In genomic region chr15:70597945-70598344, GRCh38 we compare ENCODE assay signal across 20 cellular contexts.
DNase-seq lines count a peak whose midpoint lies in the region; ATAC-seq, FAIRE-seq and TF ChIP-seq lines count a peak whose summit lies in the region.
"Had no signal": no experiment of that assay in that cellular context is flagged by ENCODE, and none has a peak within 500 bp of the region (broad histone marks: within the 10 kb centered on the region; RNA-seq: fewer than 3 reads in every experiment).

No MANE protein-coding gene starts in this region.

- peaks cover 16% of the 10 kb centered on the region for H3K27me3 Mint-ChIP-seq in activated T-cell treated with anti-CD3 and anti-CD28 coated beads, Interleukin-2, amount 50 U/mL, for 4 hours (ENCODE audit: low read depth)
- H3K27me3 Mint-ChIP-seq: CD4-positive, alpha-beta T cell had no signal

- H3K4me2 ChIP-seq in A549 (peak overlapping the region; percentile 49; the same call in 1 of the 3 replicates), PC-3 (ENCODE audit: low read length) (no peak overlapping the region)
- H3K4me2 ChIP-seq: BLaER1 treated with 17β-estradiol and CSF1 and Interleukin-3, amounts not matched to agents 10 nM and 100 nM had no signal

- H3K4me1 ChIP-seq in A549 (peaks cover 20% of the 10 kb centered on the region), HEK293 (ENCODE audit: control insufficient read depth, insufficient read depth, low read length) (no peaks in the 10 kb centered on the region), esophagus muscularis mucosa (no peaks in the 10 kb centered on the region), PC-3 (ENCODE audit: insufficient read depth, low read length) (peaks cover 20% of the 10 kb centered on the region)
- H3K4me1 ChIP-seq: BLaER1 treated with 17β-estradiol and CSF1 and Interleukin-3, amounts not matched to agents 10 nM and 100 nM had no signal

- no peaks in the 10 kb centered on the region for H4K20me1 ChIP-seq in PC-3 (ENCODE audit: low read length)
- H4K20me1 ChIP-seq: BLaER1 treated with 17β-estradiol and CSF1 and Interleukin-3, amounts not matched to agents 10 nM and 100 nM had no signal

- peaks cover 27% of the 10 kb centered on the region for H3K9me3 Mint-ChIP-seq in activated T-cell treated with anti-CD3 and anti-CD28 coated beads, Interleukin-2, amount 50 U/mL, for 4 hours

- H3F3A ChIP-seq in PC-3 (ENCODE audit: low read length, unreplicated experiment): no peaks in the 10 kb centered on the region

- no peaks in the 10 kb centered on the region for H3K79me2 ChIP-seq in PC-3 (ENCODE audit: low read length)

- no peak for FAIRE-seq in A549 (lab: Jason Lieb, UNC)
- FAIRE-seq: A204.1, D721Med, G401.6, GM12891 had no signal

- DNase-seq in A549 (ENCODE audit: low read depth in 1 of 2, low spot score in 1 of 2) (no peak), esophagus muscularis mucosa (ENCODE audit: extremely low spot score) (peak; percentile 7), PC-3 (no peak), NCI-H128 (lab: John Stamatoyannopoulos, UW; ENCODE audit: unreplicated experiment) (no peak)
- no peak for DNase-seq in activated T-cell treated with anti-CD3 and anti-CD28 coated beads, Interleukin-2, amount 50 U/mL, for 4 hours
- DNase-seq: 8988T; AML-193; Caco-2; CD4-positive, alpha-beta T cell; CD8-positive, alpha-beta T cell; DMS79 treated with DMSO at 0.1 percent for 48 hours; GF-D8 had no signal

- TF ChIP-seq RAD21 in A549 (conservative IDR thresholded peaks at IDR 0.05 in 1 of 2, IDR thresholded peaks at IDR 0.05 in 1 of 2): no peak

- H3K27me3 ChIP-seq in esophagus muscularis mucosa (no peaks in the 10 kb centered on the region), PC-3 (ENCODE audit: low read length) (no peaks in the 10 kb centered on the region)
- H3K27me3 ChIP-seq: BLaER1 treated with 17β-estradiol and CSF1 and Interleukin-3, amounts not matched to agents 10 nM and 100 nM had no signal

- WGBS in A549 (ENCODE audit: missing lambda C conversion rate): 96% methylated on average over 3 of the region's 3 CpGs
- 92% methylated on average over 3 of the region's 3 CpGs for WGBS in esophagus muscularis mucosa

- H2AFZ ChIP-seq in PC-3 (ENCODE audit: low read length): no peak overlapping the region

- H3K9me3 ChIP-seq in A549: peaks cover 32% of the 10 kb centered on the region; the same call in 2 of the 3 replicates
- no peaks in the 10 kb centered on the region; the same call in 1 of the 2 replicates for H3K9me3 ChIP-seq in HEK293 (ENCODE audit: control insufficient read depth, insufficient read depth, low read depth, low read length)
- peaks cover 0 to 15% (median 5%) of the 10 kb centered on the region in 4 donors for H3K9me3 ChIP-seq in esophagus muscularis mucosa
- H3K9me3 ChIP-seq in PC-3 (ENCODE audit: low read length): 0 out of 2 replicates have a peak, but pooled peaks cover 6% of the 10 kb centered on the region

- no peak for TF ChIP-seq POLR2A in A549 (IDR thresholded peaks at IDR 0.05; ENCODE audit: low read length)
- TF ChIP-seq POLR2A in esophagus muscularis mucosa (IDR thresholded peaks at IDR 0.05; ENCODE audit: low read depth): no peak

- intact Hi-C loops in esophagus muscularis mucosa (cut with DNase I): no loop called here
- intact Hi-C loops in PC-3 (cut with micrococcal nuclease): no loop called here

- H3K9ac ChIP-seq in PC-3 (ENCODE audit: low read length): no peak overlapping the region
- H3K9ac ChIP-seq: BLaER1 treated with 17β-estradiol and CSF1 and Interleukin-3, amounts not matched to agents 10 nM and 100 nM had no signal

- no TSS peak for BruUV-seq in PC-3 (replicated peaks; lab: Mats Ljungman, UMichigan)

- ATAC-seq in A549 (no peak), PC-3 (no peak)
- no peak for ATAC-seq in activated T-cell treated with anti-CD3 and anti-CD28 coated beads, Interleukin-2, amount 50 U/mL, for 4 hours
- ATAC-seq: CD8-positive, alpha-beta T cell had no signal

- peaks cover 1% of the 10 kb centered on the region for H3K36me3 Mint-ChIP-seq in activated T-cell treated with anti-CD3 and anti-CD28 coated beads, Interleukin-2, amount 50 U/mL, for 4 hours (ENCODE audit: insufficient read depth)

- TF ChIP-seq CTCF in A549 (IDR thresholded peaks at IDR 0.05): no peak
- no peak for TF ChIP-seq CTCF in HEK293 (tag by site-specific recombination; IDR thresholded peaks at IDR 0.05)
- TF ChIP-seq CTCF in esophagus muscularis mucosa (IDR thresholded peaks at IDR 0.05): no peak
- no peak for TF ChIP-seq CTCF in PC-3 (conservative IDR thresholded peaks at IDR 0.05; ENCODE audit: low read depth, low read length)

- CTCF ChIA-PET in A549 (lab: Yijun Ruan, JAX): interaction anchor here (1.2 to 3.0 kb wide), 4 partner anchors 10 to 29 kb away, joined by 3 to 24 read pairs (median 12); no protein-coding TSS in a partner anchor
- CTCF ChIA-PET in HEK293 (lab: Yijun Ruan, JAX): no interaction called here
- CTCF ChIA-PET in PC-3 (lab: Charles Lee): no interaction called here

- no peak for TF ChIP-seq EP300 in A549 (IDR thresholded peaks at IDR 0.05)
- no peak for TF ChIP-seq EP300 in esophagus muscularis mucosa (IDR thresholded peaks at IDR 0.05)

- H3K36me3 ChIP-seq in HEK293 (ENCODE audit: control insufficient read depth in 2 of 2, insufficient read depth in 1 of 2, low read length in 2 of 2) (no peaks in the 10 kb centered on the region), esophagus muscularis mucosa (no peaks in the 10 kb centered on the region), PC-3 (ENCODE audit: low read depth, low read length) (no peaks in the 10 kb centered on the region)
- H3K36me3 ChIP-seq: BLaER1 treated with 17β-estradiol and CSF1 and Interleukin-3, amounts not matched to agents 10 nM and 100 nM had no signal

- peak overlapping the region; percentile 60 to 69; a peak in 3 of 6 replicates for H3K27ac ChIP-seq in A549
- H3K27ac ChIP-seq in HEK293 (ENCODE audit: extremely low read depth, low read depth, low read length): no peak overlapping the region
- no peak overlapping the region for H3K27ac ChIP-seq in esophagus muscularis mucosa (replicated peaks in 1 of 4)
- no peak overlapping the region for H3K27ac ChIP-seq in PC-3 (ENCODE audit: low read length)
- H3K27ac ChIP-seq: BLaER1 treated with 17β-estradiol and CSF1 and Interleukin-3, amounts not matched to agents 10 nM and 100 nM; C4-2B had no signal

- H3K9me2 ChIP-seq in PC-3 (replicated peaks; ENCODE audit: low read length): no peaks in the 10 kb centered on the region

- no peaks in the 10 kb centered on the region for H3K4me1 Mint-ChIP-seq in activated T-cell treated with anti-CD3 and anti-CD28 coated beads, Interleukin-2, amount 50 U/mL, for 4 hours (ENCODE audit: low read depth)
- H3K4me1 Mint-ChIP-seq: B cell had no signal

- POLR2A ChIA-PET in A549 (lab: Yijun Ruan, JAX) (no interaction called here), HEK293 (lab: Yijun Ruan, JAX) (no interaction called here), PC-3 (lab: Charles Lee; ENCODE audit: unreplicated experiment) (no interaction called here)

- H3K4me3 ChIP-seq in A549: no peak overlapping the region
- no peak overlapping the region for H3K4me3 ChIP-seq in HEK293 (ENCODE audit: low read depth, low read length)
- no peak overlapping the region for H3K4me3 ChIP-seq in esophagus muscularis mucosa
- no peak overlapping the region for H3K4me3 ChIP-seq in PC-3 (ENCODE audit: low read length)
- H3K4me3 ChIP-seq: BLaER1 treated with 17β-estradiol and CSF1 and Interleukin-3, amounts not matched to agents 10 nM and 100 nM had no signal

- no peak overlapping the region for H3K4me3 Mint-ChIP-seq in activated T-cell treated with anti-CD3 and anti-CD28 coated beads, Interleukin-2, amount 50 U/mL, for 4 hours
- H3K4me3 Mint-ChIP-seq: B cell; CD4-positive, alpha-beta T cell; CD8-positive, alpha-beta T cell had no signal

TF ChIP-seq in A549, 52 proteins besides CTCF, POLR2A, EP300 and RAD21 (continues in another document):
- TF ChIP-seq KDM1A (IDR thresholded peaks at IDR 0.05; ENCODE audit: low read depth) (no peak), NR3C1 (IDR thresholded peaks at IDR 0.05) (no peak), MAZ (IDR thresholded peaks at IDR 0.05; ENCODE audit: borderline replicate concordance, low read depth, low read length) (no peak), FOXS1 (CRISPR knock-in tag; IDR thresholded peaks at IDR 0.05) (no peak), EHF (CRISPR knock-in tag; IDR thresholded peaks at IDR 0.05) (no peak), POLR2AphosphoS2 (conservative IDR thresholded peaks at IDR 0.05; ENCODE audit: low read length) (no peak), NPAS2 (CRISPR knock-in tag; IDR thresholded peaks at IDR 0.05; ENCODE audit: borderline replicate concordance) (no peak), SMC3 (IDR thresholded peaks at IDR 0.05) (no peak), ELK1 (IDR thresholded peaks at IDR 0.05; ENCODE audit: low read depth, low read length) (no peak)

TF ChIP-seq in HEK293, 187 proteins besides CTCF, POLR2A, EP300 and RAD21:
- TF ChIP-seq ZNF768 (tag by site-specific recombination; IDR thresholded peaks at IDR 0.05) (peak; percentile 12; the same call in 1 of the 2 replicates), ZNF211 (tag by site-specific recombination; IDR thresholded peaks at IDR 0.05; ENCODE audit: low read depth) (no peak)

Comparison
In these comparisons a context has a peak if more than half of its experiments do, and no peak if none do; other contexts are left out.
1. H3K27ac ChIP-seq: peak in A549 (2 of 2); none in HEK293 (single experiment), esophagus muscularis mucosa (0 of 4) and PC-3 (single experiment).